Comparison of ENCODE assay signal across 8 cellular contexts in genomic region chr5:177601126-177601525, GRCh38. TPM values are rescaled to one million over a fixed set of nuclear protein-coding genes. Genes with fewer than 3 reads are reported as not detected.
DNase-seq lines count a peak whose midpoint lies in the region; ATAC-seq and TF ChIP-seq lines count a peak whose summit lies in the region.

No MANE protein-coding gene starts in this region.

- peaks cover 17% of the 10 kb centered on the region for H3K36me3 ChIP-seq in IMR-90 (ENCODE audit: control insufficient read depth, insufficient read depth, low read length)
- H3K36me3 ChIP-seq in brain microvascular endothelial cell (replicated peaks): peaks cover 5% of the 10 kb centered on the region
- peaks cover 4 to 8% of the 10 kb centered on the region in 2 donors for H3K36me3 ChIP-seq in muscle layer of duodenum (ENCODE audit: control insufficient read depth in 1 of 2, insufficient read depth in 2 of 2, low read length in 2 of 2)
- no peaks in the 10 kb centered on the region for H3K36me3 ChIP-seq in WERI-Rb-1
- H3K36me3 ChIP-seq in mucosa of descending colon (ENCODE audit: low read depth): no peaks in the 10 kb centered on the region

- BruUV-seq in IMR-90 (replicated peaks; lab: Mats Ljungman, UMichigan): no TSS peak

- no peak overlapping the region for H3K14ac ChIP-seq in IMR-90 (replicated peaks; ENCODE audit: low read depth, low read length)

- no peak for TF ChIP-seq RAD21 in IMR-90 (IDR thresholded peaks at IDR 0.05; ENCODE audit: low read length)

- CTCF ChIA-PET in IMR-90 (lab: Yijun Ruan, JAX): interaction anchor here (1.3 kb wide), 1 partner anchor 55 kb away, joined by 3 read pairs; no protein-coding TSS in a partner anchor

- H4K20me1 ChIP-seq in IMR-90 (ENCODE audit: insufficient read depth, low read length): no peaks in the 10 kb centered on the region

- ATAC-seq in IMR-90 (ENCODE audit: low read depth) (no peak), mucosa of descending colon (no peak)

- no peak overlapping the region for H2BK20ac ChIP-seq in IMR-90 (ENCODE audit: low read depth, low read length)

- peak overlapping the region; percentile 83; the same call in 1 of the 2 replicates for H3K4me3 ChIP-seq in AG09309 (ENCODE audit: control insufficient read depth, low read depth, low read length)
- peak overlapping the region; percentile 88; the same call in 1 of the 2 replicates for H3K4me3 ChIP-seq in IMR-90 (ENCODE audit: insufficient read depth, low read depth, low read length)
- peak overlapping the region; percentile 80 for H3K4me3 ChIP-seq in brain microvascular endothelial cell (ENCODE audit: low read depth, low read length)
- H3K4me3 ChIP-seq in muscle layer of duodenum (ENCODE audit: low read depth in 1 of 2, low read length in 2 of 2): peak overlapping the region; percentile 68 to 98
- H3K4me3 ChIP-seq in WERI-Rb-1 (ENCODE audit: low read depth, low read length): no peak overlapping the region
- no peak overlapping the region for H3K4me3 ChIP-seq in mucosa of descending colon

- peak overlapping the region; percentile 96 for H2AK9ac ChIP-seq in IMR-90 (replicated peaks; ENCODE audit: low read depth, low read length, poor library complexity)

- no peak overlapping the region for H2BK120ac ChIP-seq in IMR-90 (ENCODE audit: low read depth, low read length)

- no peak overlapping the region for H2AFZ ChIP-seq in IMR-90 (replicated peaks; ENCODE audit: low read length, poor library complexity)

- no peak for TF ChIP-seq CTCF in AG09309 (IDR thresholded peaks at IDR 0.05; ENCODE audit: control insufficient read depth, insufficient read depth, low read depth, low read length, missing control alignments)
- no peak for TF ChIP-seq CTCF in IMR-90 (conservative IDR thresholded peaks at IDR 0.05; ENCODE audit: low read depth, low read length)
- TF ChIP-seq CTCF in brain microvascular endothelial cell (IDR thresholded peaks at IDR 0.05; ENCODE audit: low read depth, low read length, missing control alignments): no peak
- TF ChIP-seq CTCF in WERI-Rb-1 (IDR thresholded peaks at IDR 0.05; ENCODE audit: low read depth, low read length): no peak
- no peak for TF ChIP-seq CTCF in mucosa of descending colon (IDR thresholded peaks at IDR 0.05)

- no peak overlapping the region for H3K18ac ChIP-seq in IMR-90 (ENCODE audit: low read depth, low read length)

- peaks cover 11 to 32% of the 10 kb centered on the region in 2 experiments for H3K79me1 ChIP-seq in IMR-90 (ENCODE audit: low read depth in 1 of 2, low read length in 2 of 2)

- in situ Hi-C loops in IMR-90 (cut with MboI; ENCODE audit: low sequenced_read_pairs): loop anchor here (10.0 to 25.0 kb wide), 2 partner anchors 461 to 554 kb away; partner anchors contain the start of gene NHP2
- in situ Hi-C loops in brain microvascular endothelial cell (cut with HindIII; ENCODE audit: low pct_ligation_motif_present, low sequenced_read_pairs): no loop called here

- 90% methylated on average over 5 of the region's 11 CpGs; no CpG with 5 or more reads in 1 of the 2 experiments for WGBS in IMR-90 (ENCODE audit: extremely low coverage in 2 of 2, insufficient read length in 1 of 2), 2 experiments

- H3K27me3 ChIP-seq in IMR-90 (ENCODE audit: control insufficient read depth, insufficient read depth, low read length) (no peaks in the 10 kb centered on the region), brain microvascular endothelial cell (replicated peaks) (no peaks in the 10 kb centered on the region), muscle layer of duodenum (ENCODE audit: low read depth, low read length) (no peaks in the 10 kb centered on the region), WERI-Rb-1 (ENCODE audit: insufficient read depth, low read depth, severe bottlenecking) (no peaks in the 10 kb centered on the region)

- H3K9me1 ChIP-seq in IMR-90 (ENCODE audit: insufficient read depth, low read length): 0 out of 2 replicates have a peak, but pooled peaks cover 3% of the 10 kb centered on the region

- H4K5ac ChIP-seq in IMR-90 (ENCODE audit: low read depth, low read length): no peak overlapping the region

- no peak for TF ChIP-seq POLR2A in IMR-90 (IDR thresholded peaks at IDR 0.05; ENCODE audit: low read depth, low read length)

- H3K9me3 ChIP-seq in IMR-90 (ENCODE audit: control insufficient read depth, insufficient read depth, low read length): no peaks in the 10 kb centered on the region
- no peaks in the 10 kb centered on the region for H3K9me3 ChIP-seq in muscle layer of duodenum (ENCODE audit: control insufficient read depth in 1 of 2, low read length in 2 of 2)
- H3K9me3 ChIP-seq in WERI-Rb-1 (ENCODE audit: severe bottlenecking): no peaks in the 10 kb centered on the region
- no peaks in the 10 kb centered on the region for H3K9me3 ChIP-seq in mucosa of descending colon

- POLR2A ChIA-PET in IMR-90 (lab: Charles Lee; ENCODE audit: unreplicated experiment): interaction anchor here (0.5 kb wide), 1 partner anchor 484 kb away, joined by 5 read pairs; no protein-coding TSS in a partner anchor

- peak overlapping the region; percentile 35; the same call in 1 of the 2 replicates for H2AK5ac ChIP-seq in IMR-90 (ENCODE audit: low read depth, low read length)

- intact Hi-C loops in IMR-90 (cut with micrococcal nuclease): loop anchor here (10.0 kb wide), 1 partner anchor 564 kb away; no protein-coding TSS in a partner anchor
- intact Hi-C loops in mucosa of descending colon (cut with DNase I, micrococcal nuclease): no loop called here

- peak overlapping the region; percentile 53 to 77; a peak in 2 of 4 replicates for H4K8ac ChIP-seq in IMR-90 (ENCODE audit: low read depth in 2 of 2, low read length in 2 of 2)

- peak overlapping the region; percentile 52; the same call in 1 of the 2 replicates for H3K9ac ChIP-seq in IMR-90 (ENCODE audit: low read depth, low read length)

- no peak overlapping the region for H4K91ac ChIP-seq in IMR-90 (ENCODE audit: insufficient read depth, low read depth, low read length)

- no peak overlapping the region for H3K56ac ChIP-seq in IMR-90 (ENCODE audit: extremely low read depth, insufficient read depth, low read length)

- DNase-seq in AG09309 (ENCODE audit: low read depth) (no peak), IMR-90 (no peak), brain microvascular endothelial cell (no peak), NCI-H226 (no peak), WERI-Rb-1 (no peak), OCI-M1 (lab: John Stamatoyannopoulos, UW) (no peak), mucosa of descending colon (no peak)

- H3K27ac ChIP-seq in IMR-90 (ENCODE audit: insufficient read depth, low read length) (no peak overlapping the region), brain microvascular endothelial cell (no peak overlapping the region), muscle layer of duodenum (ENCODE audit: low read length) (no peak overlapping the region), WERI-Rb-1 (no peak overlapping the region)

- H3K23ac ChIP-seq in IMR-90 (ENCODE audit: low read depth, low read length): peak overlapping the region; percentile 77; the same call in 1 of the 2 replicates

- peak overlapping the region; percentile 73 for H2BK5ac ChIP-seq in IMR-90 (ENCODE audit: low read depth, low read length, poor library complexity, severe bottlenecking)

- peak overlapping the region; percentile 79; the same call in 1 of the 2 replicates for H3K4ac ChIP-seq in IMR-90 (ENCODE audit: low read depth, low read length)

- no peak overlapping the region for H2BK15ac ChIP-seq in IMR-90 (ENCODE audit: low read depth, low read length)

- H3K4me1 ChIP-seq in IMR-90 (ENCODE audit: control insufficient read depth, insufficient read depth, low read length) (peaks cover 3% of the 10 kb centered on the region), muscle layer of duodenum (ENCODE audit: control insufficient read depth in 1 of 2, insufficient read depth in 2 of 2, low read length in 2 of 2) (peaks cover 9 to 10% of the 10 kb centered on the region in 2 donors), mucosa of descending colon (ENCODE audit: low read depth) (peaks cover 14% of the 10 kb centered on the region)

- dilution Hi-C loops in IMR-90 (cut with HindIII; ENCODE audit: low sequenced_read_pairs, unreplicated experiment): no loop called here

- H3K4me2 ChIP-seq in IMR-90 (ENCODE audit: low read depth, low read length): peak overlapping the region; percentile 97

TF ChIP-seq in IMR-90, 13 proteins besides CTCF, POLR2A, EP300 and RAD21 (continues in another document):
- no peak for TF ChIP-seq MAFK (IDR thresholded peaks at IDR 0.05; ENCODE audit: low read depth, low read length)
- no peak for TF ChIP-seq MXI1 (IDR thresholded peaks at IDR 0.05; ENCODE audit: borderline replicate concordance, low read depth, low read length)
- no peak for TF ChIP-seq CHD1 (IDR thresholded peaks at IDR 0.05; ENCODE audit: low read depth, low read length)
- TF ChIP-seq, protein P1, sequence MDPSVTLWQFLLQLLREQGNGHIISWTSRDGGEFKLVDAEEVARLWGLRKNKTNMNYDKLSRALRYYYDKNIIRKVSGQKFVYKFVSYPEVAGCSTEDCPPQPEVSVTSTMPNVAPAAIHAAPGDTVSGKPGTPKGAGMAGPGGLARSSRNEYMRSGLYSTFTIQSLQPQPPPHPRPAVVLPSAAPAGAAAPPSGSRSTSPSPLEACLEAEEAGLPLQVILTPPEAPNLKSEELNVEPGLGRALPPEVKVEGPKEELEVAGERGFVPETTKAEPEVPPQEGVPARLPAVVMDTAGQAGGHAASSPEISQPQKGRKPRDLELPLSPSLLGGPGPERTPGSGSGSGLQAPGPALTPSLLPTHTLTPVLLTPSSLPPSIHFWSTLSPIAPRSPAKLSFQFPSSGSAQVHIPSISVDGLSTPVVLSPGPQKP (IDR thresholded peaks at IDR 0.05; ENCODE audit: borderline replicate concordance, low read depth, low read length): no peak
- TF ChIP-seq RCOR1 (IDR thresholded peaks at IDR 0.05; ENCODE audit: insufficient replicate concordance, low read length): no peak
- no peak for TF ChIP-seq BHLHE40 (IDR thresholded peaks at IDR 0.05; ENCODE audit: low read depth, low read length)
- TF ChIP-seq MAZ (IDR thresholded peaks at IDR 0.05; ENCODE audit: borderline replicate concordance, low read depth, low read length): no peak

RNA-seq across cellular contexts. Expression of gene B4GALT7, which starts 1.2 kb away (rescaled TPM):
- total RNA-seq in IMR-90 (2012; rRNA removed) (28.6 and 29.2 TPM in 2 replicates), mucosa of descending colon (10 to 100 TPM; 19.3 to 21.5 (median 19.4) TPM)
- 79.6 and 80.5 TPM in 2 replicates for polyA plus RNA-seq in IMR-90 (2012; rRNA removed)
- polyA plus RNA-seq in IMR-90 (2012; cell fraction: cytosol; rRNA removed): 34.0 and 96.9 TPM in 2 replicates
- 107 and 272 TPM in 2 replicates for polyA plus RNA-seq in IMR-90 (2012; cell fraction: nucleus; rRNA removed; ENCODE audit: low replicate concordance)

RNA-seq across cellular contexts. Expression of gene TMED9, which starts 9.1 kb away (rescaled TPM):
- total RNA-seq in IMR-90 (2012; rRNA removed) (123 and 142 TPM in 2 replicates), mucosa of descending colon (100 to 1,000 TPM; 105 to 195 (median 126) TPM)
- polyA plus RNA-seq in IMR-90 (2012; rRNA removed): 269 and 357 TPM in 2 replicates
- 258 and 428 TPM in 2 replicates for polyA plus RNA-seq in IMR-90 (2012; cell fraction: cytosol; rRNA removed)
- polyA plus RNA-seq in IMR-90 (2012; cell fraction: nucleus; rRNA removed; ENCODE audit: low replicate concordance): 81.0 and 128 TPM in 2 replicates

RNA-seq across cellular contexts. Expression of gene FAM193B, which starts 46.8 kb away (rescaled TPM):
- total RNA-seq in IMR-90 (2012; rRNA removed) (8.1 and 9.5 TPM in 2 replicates), mucosa of descending colon (10 to 100 TPM; 57.7 to 83.9 (median 75.2) TPM)
- polyA plus RNA-seq in IMR-90 (2012; rRNA removed): 51.4 and 52.2 TPM in 2 replicates
- polyA plus RNA-seq in IMR-90 (2012; cell fraction: cytosol; rRNA removed): 21.3 and 26.2 TPM in 2 replicates
- 386 and 448 TPM in 2 replicates for polyA plus RNA-seq in IMR-90 (2012; cell fraction: nucleus; rRNA removed; ENCODE audit: low replicate concordance)

Comparison
In these comparisons a context has a peak if more than half of its experiments do, and no peak if none do; other contexts are left out.
1. H3K4me3 ChIP-seq: peak in AG09309 (single experiment), IMR-90 (single experiment), brain microvascular endothelial cell (single experiment) and muscle layer of duodenum (2 of 2); none in WERI-Rb-1 (single experiment) and mucosa of descending colon (single experiment).